Comparison of ENCODE assay signal across 24 cellular contexts in the genomic region with DNA sequence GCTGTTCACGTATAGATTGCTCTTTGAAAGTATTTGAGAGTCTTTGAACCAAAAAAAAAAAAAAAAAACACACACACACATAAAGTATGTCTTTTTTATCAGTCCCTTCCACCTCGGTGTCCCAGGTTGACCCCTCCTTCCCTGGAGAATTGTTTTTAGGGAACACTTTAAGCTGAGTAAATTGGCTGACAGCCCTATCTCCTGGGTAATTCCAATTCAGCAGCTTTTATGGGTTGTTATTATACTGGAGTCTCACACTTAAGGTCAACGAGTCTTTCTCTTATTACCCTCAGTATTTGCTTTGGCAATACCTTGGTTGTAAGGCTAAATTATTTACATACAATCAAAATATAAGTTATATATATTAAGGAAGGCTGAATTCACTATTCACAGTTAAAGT.
"Had no signal": no experiment of that assay in that cellular context is flagged by ENCODE, and none has a peak within 500 bp of the region (broad histone marks: within the 10 kb centered on the region; RNA-seq: fewer than 3 reads in every experiment).

No MANE protein-coding gene starts in this region.

- DNase-seq: activated naive CD4-positive, alpha-beta T cell; activated naive CD8-positive, alpha-beta T cell treated with anti-CD3 and anti-CD28 coated beads, Interleukin-2, amount 10 ng/mL, durations not matched to agents 7 days and 5 days; activated T-cell treated with anti-CD3 and anti-CD28 coated beads, Interleukin-2, amount 50 U/mL, for 1 hour; amniotic stem cell; dorsolateral prefrontal cortex; effector memory CD8-positive, alpha-beta T cell; gastrocnemius medialis; hippocampal formation; left ventricle myocardium superior; mammary epithelial cell; natural killer cell; retina; sigmoid colon; stimulated activated CD4-positive, alpha-beta T cell treated with anti-CD3 and anti-CD28 coated beads, Interleukin-2, amount 100 ng/mL, for 48 hours; stimulated activated CD8-positive, alpha-beta memory T cell treated with anti-CD3 and anti-CD28 coated beads, Interleukin-4, amount 100 ng/mL, for 48 hours; stimulated activated naive B cell treated with anti-CD40 and anti-IgM and Interleukin-4, amounts not matched to agents 10 μg/mL and 1 μg/mL and 100 μg/mL, for 72 hours; trophoblast cell had no signal

- H3K4me3 ChIP-seq: breast epithelium, dorsolateral prefrontal cortex, gastrocnemius medialis, sigmoid colon, vagina had no signal

- H3K27ac ChIP-seq: breast epithelium, dorsolateral prefrontal cortex, gastrocnemius medialis, sigmoid colon, vagina had no signal

- H3K27me3 ChIP-seq: gastrocnemius medialis, sigmoid colon, vagina had no signal

- H3K9me3 ChIP-seq: gastrocnemius medialis, sigmoid colon, vagina had no signal

- H3K4me1 ChIP-seq: breast epithelium, gastrocnemius medialis, sigmoid colon, vagina had no signal

- H3K36me3 ChIP-seq: breast epithelium, gastrocnemius medialis, sigmoid colon, vagina had no signal

- ATAC-seq: activated T-helper 17 cell treated with anti-CD3 and anti-CD28 coated beads, Interleukin-2, amount 50 U/mL, for 72 hours; effector memory CD8-positive, alpha-beta T cell; esophagus mucosa; gastrocnemius medialis; left ventricle myocardium superior; natural killer cell; stimulated activated naive B cell treated with anti-CD40 and anti-IgM and Interleukin-4, amounts not matched to agents 10 μg/mL and 1 μg/mL and 100 μg/mL, for 72 hours; WTC11 had no signal

- FAIRE-seq: colon, endothelial cell of umbilical vein had no signal
